Comparison of ENCODE assay signal across 10 cellular contexts in the genomic region with DNA sequence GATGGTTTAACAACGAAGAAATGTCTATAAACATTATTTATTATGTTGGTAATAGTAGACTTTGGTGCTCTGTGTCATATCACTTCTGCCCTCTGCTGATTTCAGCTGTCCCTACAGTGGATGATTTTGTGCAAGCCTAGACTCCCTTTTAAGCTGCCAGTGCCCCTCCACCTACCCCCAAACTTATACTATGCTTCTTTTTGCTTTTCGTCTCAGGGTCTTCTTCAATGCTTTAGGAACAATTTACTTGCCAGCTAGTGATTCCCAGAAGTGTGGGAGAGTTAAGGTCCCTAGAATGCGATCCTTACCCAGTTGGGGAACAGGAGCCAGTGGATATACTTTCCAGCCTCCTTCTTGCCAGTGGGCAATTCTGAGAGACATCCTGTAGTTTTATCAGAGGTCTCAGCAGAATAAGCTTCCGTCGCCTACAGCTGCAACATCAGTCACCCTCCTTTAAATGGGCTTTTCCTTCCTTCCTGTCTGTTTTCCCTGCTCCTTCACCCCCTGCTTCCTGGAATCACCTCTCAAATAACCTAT. TPM values are rescaled to one million over a fixed set of nuclear protein-coding genes. Genes with fewer than 3 reads are reported as not detected.
A peak's percentile ranks its signal among the peaks of the same experiment; 100 is the strongest.
DNase-seq lines count a peak whose midpoint lies in the region; ATAC-seq and TF ChIP-seq lines count a peak whose summit lies in the region.
"Had no signal": no experiment of that assay in that cellular context is flagged by ENCODE, and none has a peak within 500 bp of the region (broad histone marks: within the 10 kb centered on the region; RNA-seq: fewer than 3 reads in every experiment).

No MANE protein-coding gene starts in this region.

- no peaks in the 10 kb centered on the region for H4K20me1 ChIP-seq in GM23248 (ENCODE audit: insufficient read depth)
- H4K20me1 ChIP-seq in H9 (ENCODE audit: control insufficient read depth, insufficient read depth, insufficient read length) = no peaks in the 10 kb centered on the region

- H2AFZ ChIP-seq in GM23248 (no peak overlapping the region), H9 (ENCODE audit: low read length) (no peak overlapping the region)

- no peak overlapping the region for H2BK15ac ChIP-seq in H9 (ENCODE audit: low read depth, low read length)

- H3F3A ChIP-seq in GM23248 (ENCODE audit: insufficient read depth) = no peaks in the 10 kb centered on the region

- no peak overlapping the region for H2BK20ac ChIP-seq in H9 (ENCODE audit: low read depth, low read length, poor library complexity, severe bottlenecking)

- no peaks in the 10 kb centered on the region for H3K36me3 ChIP-seq in GM23248 (ENCODE audit: low read depth)
- H3K36me3 ChIP-seq in lower lobe of right lung = no peaks in the 10 kb centered on the region
- H3K36me3 ChIP-seq: neutrophil had no signal

- H2BK12ac ChIP-seq in H9 (ENCODE audit: insufficient read length, low read depth, low read length) = no peak overlapping the region

- H3K27me3 Mint-ChIP-seq in activated T-helper 17 cell treated with anti-CD3 and anti-CD28 coated beads, Interleukin-2, amount 50 U/mL, for 72 hours = no peaks in the 10 kb centered on the region
- peaks cover 10% of the 10 kb centered on the region for H3K27me3 Mint-ChIP-seq in H9 (ENCODE audit: low read depth)

- no peak for ATAC-seq in activated T-helper 17 cell treated with anti-CD3 and anti-CD28 coated beads, Interleukin-2, amount 50 U/mL, for 72 hours (replicated peaks)
- no peak for ATAC-seq in lower lobe of right lung

- H3K27me3 ChIP-seq in GM23248 (replicated peaks; ENCODE audit: insufficient read depth) (no peaks in the 10 kb centered on the region), lower lobe of right lung (ENCODE audit: low read depth) (no peaks in the 10 kb centered on the region), H9 (ENCODE audit: insufficient read depth, low read length) (no peaks in the 10 kb centered on the region; the same call in 1 of the 2 replicates)
- H3K27me3 ChIP-seq: neutrophil had no signal

- no peaks in the 10 kb centered on the region for H3K9me3 ChIP-seq in GM23248 (ENCODE audit: low read depth)
- H3K9me3 ChIP-seq in lower lobe of right lung = no peaks in the 10 kb centered on the region
- H3K9me3 ChIP-seq in H9 (ENCODE audit: control insufficient read depth, low read depth, low read length) = no peaks in the 10 kb centered on the region
- H3K9me3 ChIP-seq: neutrophil had no signal

- no peak overlapping the region for H4K91ac ChIP-seq in H9 (ENCODE audit: insufficient read length, low read depth, low read length)

- H2AK5ac ChIP-seq in H9 (ENCODE audit: insufficient read length, low read length) = no peak overlapping the region

- H3K4me1 ChIP-seq in GM23248 (ENCODE audit: insufficient read depth) (no peaks in the 10 kb centered on the region), lower lobe of right lung (peaks cover 47% of the 10 kb centered on the region), H9 (ENCODE audit: insufficient read depth, low read length) (no peaks in the 10 kb centered on the region)

- H3K27ac ChIP-seq in GM23248 = no peak overlapping the region
- peak overlapping the region; percentile 44 for H3K27ac ChIP-seq in lower lobe of right lung
- no peak overlapping the region for H3K27ac ChIP-seq in H9 (ENCODE audit: insufficient read length, low read depth, low read length)
- H3K27ac ChIP-seq: neutrophil had no signal

- no peak overlapping the region for H3K18ac ChIP-seq in H9 (ENCODE audit: insufficient read length, low read depth, low read length)

- no peak overlapping the region for H3T11ph ChIP-seq in H9 (ENCODE audit: low read length)

- H2BK5ac ChIP-seq in H9 (ENCODE audit: insufficient read length, low read length) = no peak overlapping the region

- 38 to 47% methylated on average over 5 of the region's 5 CpGs for WGBS in GM23248 (ENCODE audit: low coverage in 1 of 2, low lambda C conversion rate in 2 of 2, missing lambda C conversion rate in 2 of 2), 2 experiments
- no CpG with 5 or more reads among the region's 5 CpGs for WGBS in H9 (ENCODE audit: extremely low coverage, insufficient read length, low lambda C conversion rate)

- H3K23ac ChIP-seq in H9 (ENCODE audit: insufficient read length, low read depth, low read length) = no peak overlapping the region

- H3K56ac ChIP-seq in H9 (ENCODE audit: insufficient read length, low read depth, low read length) = no peak overlapping the region

- DNase-seq in AG09319 (ENCODE audit: extremely low read depth, low read depth) = no peak
- DNase-seq in GM23248 = peak; percentile 28
- DNase-seq in lower lobe of right lung = no peak
- DNase-seq in NCI-H1048 (lab: John Stamatoyannopoulos, UW) = no peak
- no peak for DNase-seq in NCI-H187 (lab: John Stamatoyannopoulos, UW)
- no peak for DNase-seq in activated CD4-positive, CD25-positive, alpha-beta regulatory T cell (lab: John Stamatoyannopoulos, UW)
- no peak for DNase-seq in H9

- H3K4me3 ChIP-seq in GM23248 (no peak overlapping the region), lower lobe of right lung (peak overlapping the region; percentile 0)

- peak; percentile 15 for TF ChIP-seq CTCF in AG09319 (IDR thresholded peaks at IDR 0.05; ENCODE audit: low read depth, low read length)
- TF ChIP-seq CTCF in lower lobe of right lung (IDR thresholded peaks at IDR 0.05) = no peak
- no peak for TF ChIP-seq CTCF in H9 (conservative IDR thresholded peaks at IDR 0.05)

- no peak overlapping the region for H3K14ac ChIP-seq in H9 (ENCODE audit: insufficient read depth, low read length)

- peak overlapping the region; percentile 98 for H3K4me3 Mint-ChIP-seq in activated T-helper 17 cell treated with anti-CD3 and anti-CD28 coated beads, Interleukin-2, amount 50 U/mL, for 72 hours
- H3K4me3 Mint-ChIP-seq in H9 = no peak overlapping the region

- H3K4me2 ChIP-seq in GM23248 (ENCODE audit: unreplicated experiment) (no peak overlapping the region), H9 (ENCODE audit: insufficient read depth, insufficient read length, low read length) (no peak overlapping the region)

- peak overlapping the region; percentile 98 for H3K27ac Mint-ChIP-seq in activated T-helper 17 cell treated with anti-CD3 and anti-CD28 coated beads, Interleukin-2, amount 50 U/mL, for 72 hours
- peak overlapping the region in 1 of 3 experiments; percentile 12; a peak in 1 of 7 replicates for H3K27ac Mint-ChIP-seq in H9

- H3K79me1 ChIP-seq in H9 (ENCODE audit: insufficient read depth, low read depth, low read length, poor library complexity, severe bottlenecking) = no peaks in the 10 kb centered on the region

- intact Hi-C loops in lower lobe of right lung (cut with DNase I) = no loop called here

- H2BK120ac ChIP-seq in H9 (ENCODE audit: low read depth, low read length, poor library complexity, severe bottlenecking) = no peak overlapping the region

- H3K23me2 ChIP-seq in H9 (ENCODE audit: insufficient read length, low read depth, low read length, poor library complexity, severe bottlenecking) = peaks cover 3% of the 10 kb centered on the region

- H3K4ac ChIP-seq in H9 (ENCODE audit: low read depth, low read length) = no peak overlapping the region

- H4K5ac ChIP-seq in H9 (ENCODE audit: insufficient read length, low read depth, low read length) = no peak overlapping the region

- in situ Hi-C loops in GM23248 (cut with MboI) = no loop called here

- H4K8ac ChIP-seq in H9 (replicated peaks; ENCODE audit: insufficient read length, low read depth, low read length) = no peak overlapping the region

- H3K9ac ChIP-seq in GM23248 (no peak overlapping the region), H9 (ENCODE audit: extremely low read depth, insufficient read length, low read length) (no peak overlapping the region)

- no peaks in the 10 kb centered on the region for H3K79me2 ChIP-seq in GM23248 (ENCODE audit: insufficient read depth)
- no peaks in the 10 kb centered on the region for H3K79me2 ChIP-seq in H9 (ENCODE audit: insufficient read depth, low read length)

- H3K4me1 Mint-ChIP-seq in activated T-helper 17 cell treated with anti-CD3 and anti-CD28 coated beads, Interleukin-2, amount 50 U/mL, for 72 hours = peaks cover 24% of the 10 kb centered on the region
- H3K4me1 Mint-ChIP-seq in H9 = peaks cover 3 to 4% of the 10 kb centered on the region in 2 experiments

- no peaks in the 10 kb centered on the region for H3K9me3 Mint-ChIP-seq in activated T-helper 17 cell treated with anti-CD3 and anti-CD28 coated beads, Interleukin-2, amount 50 U/mL, for 72 hours
- peaks cover 0 to 2% of the 10 kb centered on the region in 2 experiments; a peak in 1 of 5 replicates for H3K9me3 Mint-ChIP-seq in H9

- H3K36me3 Mint-ChIP-seq in activated T-helper 17 cell treated with anti-CD3 and anti-CD28 coated beads, Interleukin-2, amount 50 U/mL, for 72 hours (ENCODE audit: low read depth) = peaks cover 71% of the 10 kb centered on the region
- no peaks in the 10 kb centered on the region for H3K36me3 Mint-ChIP-seq in H9 (ENCODE audit: insufficient read depth in 1 of 3, low read depth in 3 of 3)

- no peaks in the 10 kb centered on the region for H3K9me2 ChIP-seq in GM23248 (ENCODE audit: insufficient read depth)

RNA-seq across cellular contexts. Expression of gene ICAM2, which starts 4.1 kb away (rescaled TPM):
- 0.97 and 3.4 TPM in 2 replicates for total RNA-seq in GM23248 (2014; rRNA removed; shearing (Covaris generic))
- 0.94 and 1.3 TPM in 2 replicates for polyA plus RNA-seq in GM23248 (2016; fragmentation: Nextera tagmentation; extraction: Ambion mirVana)
- total RNA-seq in activated T-helper 17 cell treated with anti-CD3 and anti-CD28 coated beads, Interleukin-2, amount 50 U/mL, for 72 hours = 10 to 100 TPM; 43.0 to 54.9 TPM
- 69.2 TPM for total RNA-seq in lower lobe of right lung
- 0.28 and 0.35 TPM in 2 replicates for total RNA-seq in H9 (2021)
- total RNA-seq: MCF 10A had no signal

RNA-seq across cellular contexts. Expression of gene PRR29, which starts 18.2 kb away (rescaled TPM):
- not detected in 2 replicates for total RNA-seq in GM23248 (2014; rRNA removed; shearing (Covaris generic))
- polyA plus RNA-seq in GM23248 (2016; fragmentation: Nextera tagmentation; extraction: Ambion mirVana) = 0.47 TPM in 1 of 2 replicates, not detected in the other
- 1 to 10 TPM; 2.9 to 3.2 TPM for total RNA-seq in activated T-helper 17 cell treated with anti-CD3 and anti-CD28 coated beads, Interleukin-2, amount 50 U/mL, for 72 hours
- 11.3 TPM for total RNA-seq in lower lobe of right lung
- 0.87 and 1.5 TPM in 2 replicates for total RNA-seq in H9 (2021)
- total RNA-seq: MCF 10A had no signal

RNA-seq across cellular contexts. Expression of gene SCN4A, which starts 43.6 kb away (rescaled TPM):
- total RNA-seq in GM23248 (2014; rRNA removed; shearing (Covaris generic)) = not detected in 2 replicates
- not detected in 2 replicates for polyA plus RNA-seq in GM23248 (2016; fragmentation: Nextera tagmentation; extraction: Ambion mirVana)
- under 1 TPM; 0.32 to 0.37 TPM for total RNA-seq in activated T-helper 17 cell treated with anti-CD3 and anti-CD28 coated beads, Interleukin-2, amount 50 U/mL, for 72 hours
- total RNA-seq in lower lobe of right lung = 0.18 TPM
- 5.0 and 5.8 TPM in 2 replicates for total RNA-seq in H9 (2021)
- total RNA-seq: MCF 10A had no signal
